Comparison of ENCODE assay signal across 1 cellular context in genomic region chr22:21713428-21714058, GRCh38.
TF ChIP-seq lines count a peak whose summit lies in the region.

No MANE protein-coding gene starts in this region.

TF ChIP-seq in endothelial cell of umbilical vein, 7 proteins besides CTCF, POLR2A, EP300 and RAD21:
- TF ChIP-seq MAX (IDR thresholded peaks at IDR 0.05; ENCODE audit: insufficient read depth, insufficient read length): no peak
- TF ChIP-seq EZH2 (IDR thresholded peaks at IDR 0.05; ENCODE audit: borderline replicate concordance, low read depth, low read length, severe bottlenecking): no peak
- TF ChIP-seq POLR2AphosphoS5 (IDR thresholded peaks at IDR 0.05; ENCODE audit: insufficient read depth, low read depth, low read length): no peak
- TF ChIP-seq JUN (IDR thresholded peaks at IDR 0.05; ENCODE audit: borderline replicate concordance, insufficient read depth, insufficient read length, low read depth): no peak
- no peak for TF ChIP-seq GATA2 (IDR thresholded peaks at IDR 0.05; ENCODE audit: insufficient read depth, insufficient read length, low read depth, low read length)
- TF ChIP-seq FOS (IDR thresholded peaks at IDR 0.05; ENCODE audit: borderline replicate concordance, insufficient read depth, low read length): no peak
- no peak for TF ChIP-seq MYC (IDR thresholded peaks at IDR 0.05; ENCODE audit: low read depth, low read length)
